26 cellular contexts compared by ENCODE assay signal in the genomic region with DNA sequence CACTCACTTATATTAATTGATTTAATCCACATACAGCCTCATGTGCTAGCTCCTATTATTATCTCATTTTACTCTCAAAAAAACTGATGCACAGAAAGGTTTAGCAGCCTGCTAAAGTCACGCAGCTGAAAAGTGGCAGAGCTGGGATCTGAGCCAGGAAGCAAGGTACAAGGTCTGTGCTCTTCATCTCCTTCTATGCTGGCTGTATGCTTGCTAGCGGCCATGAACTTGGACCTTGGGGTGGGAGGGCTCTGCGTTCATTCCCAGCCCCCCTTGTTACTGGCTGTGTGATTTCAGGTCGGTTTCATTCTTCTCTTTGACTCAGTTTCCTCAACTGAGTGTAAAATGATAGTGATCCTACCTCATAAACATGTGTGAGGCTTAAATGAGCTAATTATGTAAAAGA.
DNase-seq lines count a peak whose midpoint lies in the region; ATAC-seq and TF ChIP-seq lines count a peak whose summit lies in the region.
"Had no signal": no experiment of that assay in that cellular context is flagged by ENCODE, and none has a peak within 500 bp of the region (broad histone marks: within the 10 kb centered on the region; RNA-seq: fewer than 3 reads in every experiment).

No MANE protein-coding gene starts in this region.

- POLR2A ChIA-PET in Panc1 (lab: Charles Lee): interaction anchor here (0.6 to 0.7 kb wide), 3 partner anchors 208 to 381 kb away, joined by 3 to 5 read pairs (median 3); no protein-coding TSS in a partner anchor
- POLR2A ChIA-PET in PC-3 (lab: Charles Lee; ENCODE audit: unreplicated experiment): no interaction called here

- H2AFZ ChIP-seq in mammary epithelial cell (ENCODE audit: low read depth, low read length): peak overlapping the region; percentile 73
- H2AFZ ChIP-seq in PC-3 (ENCODE audit: low read length): no peak overlapping the region

- WGBS in mammary epithelial cell (ENCODE audit: low coverage, missing lambda C conversion rate): 36% methylated on average over 4 of the region's 4 CpGs
- 68 to 86% (median 74%) methylated on average over 4 of the region's 4 CpGs for WGBS in spleen, 5 donors

- H3K9me3 ChIP-seq in Panc1 (ENCODE audit: control insufficient read depth, insufficient read depth, low read depth, low read length) (no peaks in the 10 kb centered on the region), mammary epithelial cell (replicated peaks; ENCODE audit: insufficient read depth, low read length) (no peaks in the 10 kb centered on the region), spleen (no peaks in the 10 kb centered on the region), PC-3 (ENCODE audit: low read length) (no peaks in the 10 kb centered on the region)
- H3K9me3 ChIP-seq: SJSA1, upper lobe of right lung had no signal

- no peak for TF ChIP-seq POLR2A in spleen (IDR thresholded peaks at IDR 0.05)

- BruUV-seq in Panc1 (replicated peaks; lab: Mats Ljungman, UMichigan): no TSS peak
- BruUV-seq in mammary epithelial cell (replicated peaks; lab: Mats Ljungman, UMichigan): no TSS peak
- no TSS peak for BruUV-seq in PC-3 (replicated peaks; lab: Mats Ljungman, UMichigan)

- no peak overlapping the region for H3K4me3 ChIP-seq in Panc1 (ENCODE audit: low read depth in 2 of 2, low read length in 2 of 2)
- H3K4me3 ChIP-seq in mammary epithelial cell (replicated peaks in 1 of 3; ENCODE audit: insufficient read depth in 1 of 3, low read depth in 2 of 3, low read length in 3 of 3): no peak overlapping the region
- no peak overlapping the region for H3K4me3 ChIP-seq in spleen
- H3K4me3 ChIP-seq in PC-3 (ENCODE audit: low read length): no peak overlapping the region
- H3K4me3 ChIP-seq: cardiac muscle cell, SJSA1, upper lobe of right lung had no signal

- H3K36me3 ChIP-seq in Panc1 (ENCODE audit: control insufficient read depth, insufficient read depth, low read length) (no peaks in the 10 kb centered on the region), mammary epithelial cell (ENCODE audit: insufficient read depth, low read length) (no peaks in the 10 kb centered on the region), spleen (no peaks in the 10 kb centered on the region), PC-3 (ENCODE audit: low read depth, low read length) (no peaks in the 10 kb centered on the region)
- H3K36me3 ChIP-seq: cardiac muscle cell, SJSA1, upper lobe of right lung had no signal

- H3K9ac ChIP-seq in mammary epithelial cell (ENCODE audit: insufficient read depth, low read length) (no peak overlapping the region), PC-3 (ENCODE audit: low read length) (no peak overlapping the region)

- DNase-seq in Panc1 (ENCODE audit: low read depth, low spot score): no peak
- no peak for DNase-seq in mammary epithelial cell
- peak; percentile 51 for DNase-seq in mesenteric fat pad (ENCODE audit: low spot score)
- no peak for DNase-seq in spleen
- DNase-seq in PC-3: no peak
- DNase-seq in CD1c-positive myeloid dendritic cell (ENCODE audit: extremely low spot score): no peak
- DNase-seq: activated CD4-positive, alpha-beta memory T cell treated with anti-CD3 and anti-CD28 coated beads for 36 hours; activated CD8-positive, alpha-beta memory T cell treated with anti-CD3 and anti-CD28 coated beads, Interleukin-2, amount 50 U/mL, for 48 hours; activated naive CD4-positive, alpha-beta T cell treated with anti-CD3 and anti-CD28 coated beads, Interleukin-2, amount 50 U/mL, for 16 hours; amniotic stem cell; cortex of kidney; foreskin keratinocyte; H9; naive thymus-derived CD4-positive, alpha-beta T cell; NCI-H187; NCI-H2171 treated with DMSO at 0.1 percent for 48 hours; NCI-H510A treated with DMSO at 0.1 percent for 48 hours; occipital lobe; stimulated activated CD4-positive, alpha-beta T cell treated with anti-CD3 and anti-CD28 coated beads, Interleukin-4, amount 100 ng/mL, for 24 hours; upper lobe of right lung had no signal

- no peaks in the 10 kb centered on the region for H3K9me2 ChIP-seq in PC-3 (replicated peaks; ENCODE audit: low read length)

- no peak for TF ChIP-seq CTCF in Panc1 (IDR thresholded peaks at IDR 0.05)
- no peak for TF ChIP-seq CTCF in mammary epithelial cell (conservative IDR thresholded peaks at IDR 0.05 in 1 of 2, IDR thresholded peaks at IDR 0.05 in 1 of 2; ENCODE audit: extremely low read depth in 1 of 2, insufficient read depth in 1 of 2, low read depth in 1 of 2, low read length in 2 of 2)
- TF ChIP-seq CTCF in spleen (IDR thresholded peaks at IDR 0.05 in 8 of 11, conservative IDR thresholded peaks at IDR 0.05 in 3 of 11): no peak
- TF ChIP-seq CTCF in PC-3 (conservative IDR thresholded peaks at IDR 0.05; ENCODE audit: low read depth, low read length): no peak

- CTCF ChIA-PET in Panc1 (lab: Charles Lee): interaction anchor here (1.0 to 1.3 kb wide), 4 partner anchors 9 to 240 kb away, joined by 3 to 9 read pairs (median 6); no protein-coding TSS in a partner anchor
- CTCF ChIA-PET in mammary epithelial cell (lab: Charles Lee; ENCODE audit: low non-redundant PET): interaction anchor here (0.6 kb wide), 1 partner anchor 59 kb away, joined by 13 read pairs; no protein-coding TSS in a partner anchor
- CTCF ChIA-PET in PC-3 (lab: Charles Lee): interaction anchor here (0.8 kb wide), 1 partner anchor 12 kb away, joined by 6 read pairs; no protein-coding TSS in a partner anchor

- no peak overlapping the region for H3K4me2 ChIP-seq in mammary epithelial cell (ENCODE audit: insufficient read depth, low read depth, low read length)
- no peak overlapping the region for H3K4me2 ChIP-seq in PC-3 (ENCODE audit: low read length)

- ATAC-seq in Panc1: no peak
- ATAC-seq in PC-3: no peak
- no peak for ATAC-seq in HG02571 (IDR thresholded peaks at IDR 0.05; ENCODE audit: unreplicated experiment)
- ATAC-seq: activated CD4-positive, CD25-positive, alpha-beta regulatory T cell treated with anti-CD3 and anti-CD28 coated beads, Interleukin-2, amount 50 U/mL, for 24 hours; esophagus mucosa; naive thymus-derived CD4-positive, alpha-beta T cell; stimulated activated effector memory CD8-positive, alpha-beta T cell treated with anti-CD3 and anti-CD28 coated beads, Interleukin-12 subunit alpha, Interleukin-12 subunit beta, amount 100 ng/mL, for 72 hours; upper lobe of right lung had no signal

- H3K79me2 ChIP-seq in mammary epithelial cell (ENCODE audit: insufficient read depth, low read length) (no peaks in the 10 kb centered on the region), PC-3 (ENCODE audit: low read length) (no peaks in the 10 kb centered on the region)

- in situ Hi-C loops in Panc1 (cut with HindIII; ENCODE audit: low pct_unique_long_range_greater_than_20kb, low sequenced_read_pairs): no loop called here
- in situ Hi-C loops in mammary epithelial cell (cut with MboI; ENCODE audit: low sequenced_read_pairs in 2 of 2): loop anchor here in 1 of 2 donors (10.0 kb wide), 2 partner anchors 60 to 240 kb away; no protein-coding TSS in a partner anchor

- no peaks in the 10 kb centered on the region for H3F3A ChIP-seq in PC-3 (ENCODE audit: low read length, unreplicated experiment)

- dilution Hi-C loops in mammary epithelial cell (cut with HindIII; ENCODE audit: low sequenced_read_pairs): loop anchor here (5.0 kb wide), 2 partner anchors 47 to 217 kb away; no protein-coding TSS in a partner anchor

- H4K20me1 ChIP-seq in mammary epithelial cell (ENCODE audit: insufficient read depth, low read length) (no peaks in the 10 kb centered on the region), PC-3 (ENCODE audit: low read length) (no peaks in the 10 kb centered on the region)

- H3K4me1 ChIP-seq in Panc1 (ENCODE audit: control insufficient read depth, insufficient read depth, low read length) (peaks cover 27% of the 10 kb centered on the region), mammary epithelial cell (ENCODE audit: insufficient read depth, low read length) (peaks cover 52% of the 10 kb centered on the region), spleen (peaks cover 12 to 42% (median 28%) of the 10 kb centered on the region in 6 donors), PC-3 (ENCODE audit: insufficient read depth, low read length) (no peaks in the 10 kb centered on the region; the same call in 1 of the 2 replicates)

- H3K27ac ChIP-seq in Panc1 (ENCODE audit: low read length) (peak overlapping the region; percentile 92), mammary epithelial cell (ENCODE audit: insufficient read depth, low read depth, low read length) (peak overlapping the region; percentile 63), spleen (peak overlapping the region in 5 of 8 donors; percentile 9 to 56 (median 29)), PC-3 (ENCODE audit: low read length) (no peak overlapping the region)
- H3K27ac ChIP-seq: cardiac muscle cell, foreskin keratinocyte, SJSA1, upper lobe of right lung had no signal

- H3K27me3 ChIP-seq in Panc1 (ENCODE audit: control insufficient read depth, insufficient read depth, low read length) (no peaks in the 10 kb centered on the region), mammary epithelial cell (ENCODE audit: insufficient read depth, low read length) (no peaks in the 10 kb centered on the region), spleen (replicated peaks in 1 of 7) (no peaks in the 10 kb centered on the region), PC-3 (ENCODE audit: low read length) (no peaks in the 10 kb centered on the region)
- H3K27me3 ChIP-seq: cardiac muscle cell, foreskin keratinocyte, SJSA1, upper lobe of right lung had no signal

- intact Hi-C loops in Panc1 (cut with micrococcal nuclease; ENCODE audit: unreplicated experiment): loop anchor here (10.0 kb wide), 1 partner anchor 240 kb away; no protein-coding TSS in a partner anchor
- intact Hi-C loops in mammary epithelial cell (cut with micrococcal nuclease): loop anchor here (1.0 to 10.0 kb wide), 4 partner anchors 172 to 550 kb away; partner anchors contain the start of gene HSPH1
- intact Hi-C loops in spleen (cut with DNase I; ENCODE audit: low total_unique reads): loop anchor here (10.0 kb wide), 1 partner anchor 340 kb away; the partner anchor contains the start of gene HMGB1
- intact Hi-C loops in PC-3 (cut with micrococcal nuclease): no loop called here
